8 cellular contexts compared by ENCODE assay signal in the genomic region with DNA sequence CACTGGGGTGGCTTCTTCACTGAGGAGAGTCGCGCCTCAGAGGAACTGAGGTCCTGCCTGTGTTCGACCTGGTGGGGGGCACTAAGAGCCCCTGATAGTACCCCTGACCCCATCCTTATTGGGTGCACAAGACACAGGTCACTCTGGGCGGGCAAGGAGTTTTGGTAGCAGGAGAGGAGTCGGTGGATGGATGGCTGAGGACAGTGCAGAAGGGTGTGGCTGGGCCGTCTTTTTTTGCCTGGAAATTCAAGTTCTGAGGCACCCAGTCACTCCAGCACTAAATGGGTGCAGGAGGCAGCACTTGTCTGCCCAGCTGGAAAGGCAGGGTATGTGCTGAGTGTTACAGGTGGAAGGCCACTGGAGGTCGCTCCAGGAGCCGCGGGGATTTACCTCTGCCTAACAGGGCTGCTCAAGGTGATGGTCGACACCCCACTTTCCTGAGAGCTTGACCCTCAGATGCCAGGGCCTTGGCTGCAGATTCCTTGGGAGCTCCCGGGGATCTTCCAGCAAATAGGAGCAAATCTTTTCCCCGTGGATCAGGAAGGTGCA. TPM values are rescaled to one million over a fixed set of nuclear protein-coding genes. Genes with fewer than 3 reads are reported as not detected.
A peak's percentile ranks its signal among the peaks of the same experiment; 100 is the strongest.
DNase-seq lines count a peak whose midpoint lies in the region; ATAC-seq and TF ChIP-seq lines count a peak whose summit lies in the region.

No MANE protein-coding gene starts in this region.

- no peaks in the 10 kb centered on the region for H3K27me3 Mint-ChIP-seq in progenitor cell of endocrine pancreas

- H3K36me3 ChIP-seq in esophagus (ENCODE audit: control insufficient read depth in 2 of 2, insufficient read depth in 2 of 2, low read length in 1 of 2): peaks cover 6 to 27% of the 10 kb centered on the region in 2 donors

- H3K4me1 Mint-ChIP-seq in progenitor cell of endocrine pancreas (ENCODE audit: low read depth): peaks cover 5% of the 10 kb centered on the region

- peak overlapping the region; percentile 85 for H3K4me3 Mint-ChIP-seq in progenitor cell of endocrine pancreas (ENCODE audit: low read depth)

- H3K9me3 Mint-ChIP-seq in progenitor cell of endocrine pancreas (ENCODE audit: low read depth): no peaks in the 10 kb centered on the region

- peak; percentile 13 for DNase-seq in RKO (ENCODE audit: low spot score)
- no peak for DNase-seq in progenitor cell of endocrine pancreas (ENCODE audit: low spot score, unreplicated experiment)
- DNase-seq in pons (ENCODE audit: low spot score): no peak
- no peak for DNase-seq in Kasumi-1 (lab: John Stamatoyannopoulos, UW)

- peak overlapping the region; percentile 70 for H3K4me3 ChIP-seq in GM08714 (ENCODE audit: low read length)
- H3K4me3 ChIP-seq in esophagus (ENCODE audit: low read depth in 1 of 2, low read length in 2 of 2): peak overlapping the region; percentile 91 to 97

- no peaks in the 10 kb centered on the region for H3K9me3 ChIP-seq in esophagus (ENCODE audit: control insufficient read depth in 2 of 2, insufficient read depth in 1 of 2, low read depth in 1 of 2, low read length in 1 of 2)

- H3K27ac ChIP-seq in esophagus (ENCODE audit: low read depth in 2 of 2, low read length in 1 of 2): peak overlapping the region; percentile 89 to 94

- ATAC-seq in HG03039 (IDR thresholded peaks at IDR 0.05; ENCODE audit: unreplicated experiment) (no peak), GM18868 (IDR thresholded peaks at IDR 0.05; ENCODE audit: unreplicated experiment) (no peak)

- peaks cover 3% of the 10 kb centered on the region for H3K36me3 Mint-ChIP-seq in progenitor cell of endocrine pancreas (ENCODE audit: insufficient read depth)

- H3K4me1 ChIP-seq in esophagus (ENCODE audit: control insufficient read depth in 2 of 2, insufficient read depth in 2 of 2, low read length in 1 of 2): peaks cover 0 to 11% of the 10 kb centered on the region in 2 donors

- no peak for TF ChIP-seq CTCF in progenitor cell of endocrine pancreas (IDR thresholded peaks at IDR 0.05; ENCODE audit: unreplicated experiment)

- peak overlapping the region; percentile 86 for H3K27ac Mint-ChIP-seq in progenitor cell of endocrine pancreas

- 30 to 35% methylated on average over 12 of the region's 12 CpGs for WGBS in esophagus, 2 donors

- H3K27me3 ChIP-seq in esophagus (ENCODE audit: control insufficient read depth in 1 of 2, insufficient read depth in 2 of 2, low read length in 2 of 2): no peaks in the 10 kb centered on the region

RNA-seq across cellular contexts. Expression of a gene that starts 1.0 kb away (rescaled TPM):
- polyA plus RNA-seq in esophagus: 10 to 100 TPM; 29.5 to 34.6 TPM
- 50.2 and 54.5 TPM in 2 replicates for total RNA-seq in progenitor cell of endocrine pancreas

RNA-seq across cellular contexts. Expression of a gene that starts 24.4 kb away (rescaled TPM):
- polyA plus RNA-seq in esophagus: 100 to 1,000 TPM in 1 of 2 donors, 10 to 100 TPM in 1; 56.8 to 175 TPM
- total RNA-seq in progenitor cell of endocrine pancreas: 166 and 171 TPM in 2 replicates

RNA-seq across cellular contexts. Expression of a gene that starts 42.8 kb away (rescaled TPM):
- under 1 TPM in 1 of 2 donors, not detected in 1; 0.01 TPM for polyA plus RNA-seq in esophagus
- total RNA-seq in progenitor cell of endocrine pancreas: 0.46 and 0.84 TPM in 2 replicates

RNA-seq across cellular contexts. Expression of a gene that starts 43.3 kb away (rescaled TPM):
- polyA plus RNA-seq in esophagus: under 1 TPM; 0.31 to 0.52 TPM
- 3.1 and 3.3 TPM in 2 replicates for total RNA-seq in progenitor cell of endocrine pancreas
